ENCODE assay signal across 8 cellular contexts in the genomic region with DNA sequence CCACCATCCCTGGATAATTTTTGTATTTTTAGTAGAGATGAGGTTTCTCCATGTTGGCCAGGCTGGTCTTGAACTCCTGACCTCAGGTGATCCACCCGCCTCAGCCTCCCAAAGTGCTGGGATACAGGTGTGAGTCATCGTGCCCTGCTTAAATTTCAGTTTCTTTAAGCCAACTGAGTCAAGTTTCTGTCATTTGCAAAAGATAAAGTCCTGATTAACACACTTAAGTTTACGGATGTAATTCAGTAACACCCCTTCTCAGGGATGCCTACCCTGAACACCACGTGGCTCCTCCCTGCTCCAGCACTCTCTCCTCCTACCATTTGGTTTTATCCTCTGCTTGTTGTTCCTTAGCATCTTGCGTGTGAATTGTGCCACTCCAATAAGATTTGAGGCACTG. TPM values are rescaled to one million over a fixed set of nuclear protein-coding genes. Genes with fewer than 3 reads are reported as not detected.
DNase-seq lines count a peak whose midpoint lies in the region; ATAC-seq and TF ChIP-seq lines count a peak whose summit lies in the region.
"Not testable (repeated sequence)": the region's sequence is repeated elsewhere in the genome, so short reads cannot be mapped to it uniquely, and the experiment has no call there.

No MANE protein-coding gene starts in this region.

- not testable (repeated sequence) for H3K9me3 ChIP-seq in BLaER1 treated with 17β-estradiol and CSF1 and Interleukin-3, amounts not matched to agents 10 nM and 100 nM (replicated peaks in 1 of 11); HCT116 (ENCODE audit: control insufficient read depth in 1 of 2, insufficient read depth in 1 of 2, low read depth in 1 of 2, low read length in 2 of 2); spleen

- peak overlapping the region in 8 of 11 experiments; percentile 21 to 83 (median 61); a peak in 10 of 22 replicates for H3K9ac ChIP-seq in BLaER1 treated with 17β-estradiol and CSF1 and Interleukin-3, amounts not matched to agents 10 nM and 100 nM
- not testable (repeated sequence) for H3K9ac ChIP-seq in HCT116 (ENCODE audit: low read length)

- H3K4me3 ChIP-seq in BLaER1 treated with 17β-estradiol and CSF1 and Interleukin-3, amounts not matched to agents 10 nM and 100 nM; HCT116 (replicated peaks in 1 of 2; ENCODE audit: low read depth in 1 of 2, low read length in 2 of 2); epithelial cell of esophagus (ENCODE audit: low read length); spleen: not testable (repeated sequence)

- H3K9me2 ChIP-seq in HCT116 (ENCODE audit: insufficient read depth), result not testable (repeated sequence)

- not testable (repeated sequence) for H3K36me3 Mint-ChIP-seq in activated CD4-positive, alpha-beta T cell treated with anti-CD3 and anti-CD28 coated beads for 36 hours (ENCODE audit: low read depth); nephron (ENCODE audit: low read depth)

- RAD21 ChIA-PET in HCT116 (lab: Charles Lee; ENCODE audit: low non-redundant PET in 1 of 2, low total read pairs in 2 of 2, uncharacterized antibody in 2 of 2, unreplicated experiment in 2 of 2), result not testable (repeated sequence)

- TF ChIP-seq POLR2A in HCT116 (IDR thresholded peaks at IDR 0.05; ENCODE audit: borderline replicate concordance, extremely low read depth, insufficient read depth, insufficient read length); spleen (IDR thresholded peaks at IDR 0.05): not testable (repeated sequence)

- POLR2A ChIA-PET in HCT116 (lab: Charles Lee), result interaction anchor here (0.7 to 2.0 kb wide), 2 partner anchors 14 to 49 kb away, joined by 3 to 11 read pairs; no protein-coding TSS in a partner anchor
- POLR2A ChIA-PET in activated CD4-positive, alpha-beta T cell treated with anti-CD3 and anti-CD28 coated beads for 36 hours (lab: Charles Lee), result not testable (repeated sequence)

- H3K79me2 ChIP-seq in HCT116 (ENCODE audit: insufficient read depth, low read length), result not testable (repeated sequence)

- not testable (repeated sequence) for H2AFZ ChIP-seq in HCT116 (ENCODE audit: low read depth, low read length, poor library complexity, severe bottlenecking)

- intact Hi-C loops in HCT116 (cut with micrococcal nuclease); activated CD4-positive, alpha-beta T cell treated with anti-CD3 and anti-CD28 coated beads for 36 hours (cut with DNase I, micrococcal nuclease); spleen (cut with DNase I; ENCODE audit: low total_unique reads): not testable (repeated sequence)

- BruUV-seq in HCT116 (replicated peaks; lab: Mats Ljungman, UMichigan), result not testable (repeated sequence)

- not testable (repeated sequence) for H3K9me3 Mint-ChIP-seq in activated CD4-positive, alpha-beta T cell treated with anti-CD3 and anti-CD28 coated beads for 36 hours (ENCODE audit: low read depth); nephron

- H4K20me1 ChIP-seq in BLaER1 treated with 17β-estradiol and CSF1 and Interleukin-3, amounts not matched to agents 10 nM and 100 nM; HCT116 (ENCODE audit: insufficient read depth): not testable (repeated sequence)

- not testable (repeated sequence) for H3K27me3 Mint-ChIP-seq in activated CD4-positive, alpha-beta T cell treated with anti-CD3 and anti-CD28 coated beads for 36 hours; nephron (ENCODE audit: low read depth)

- H3K36me3 ChIP-seq in BLaER1 treated with 17β-estradiol and CSF1 and Interleukin-3, amounts not matched to agents 10 nM and 100 nM; HCT116 (ENCODE audit: control insufficient read depth in 1 of 2, insufficient read depth in 2 of 2, low read length in 2 of 2); spleen: not testable (repeated sequence)

- not testable (repeated sequence) for ATAC-seq in HCT116
- peak; percentile 30 for ATAC-seq in activated CD4-positive, alpha-beta T cell treated with anti-CD3 and anti-CD28 coated beads for 36 hours

- H3K4me1 Mint-ChIP-seq in activated CD4-positive, alpha-beta T cell treated with anti-CD3 and anti-CD28 coated beads for 36 hours, result peaks cover 29% of the 10 kb centered on the region
- H3K4me1 Mint-ChIP-seq in nephron, result peaks cover 28% of the 10 kb centered on the region

- H3K27me3 ChIP-seq in BLaER1 treated with 17β-estradiol and CSF1 and Interleukin-3, amounts not matched to agents 10 nM and 100 nM; HCT116 (ENCODE audit: insufficient read depth, low read length); spleen (replicated peaks in 1 of 7): not testable (repeated sequence)

- H3K27ac Mint-ChIP-seq in activated CD4-positive, alpha-beta T cell treated with anti-CD3 and anti-CD28 coated beads for 36 hours, result not testable (repeated sequence)
- H3K27ac Mint-ChIP-seq in nephron, result peak overlapping the region; percentile 92 to 96 (median 94)

- H3K4me3 Mint-ChIP-seq in activated CD4-positive, alpha-beta T cell treated with anti-CD3 and anti-CD28 coated beads for 36 hours; nephron: not testable (repeated sequence)

- CTCF ChIA-PET in HCT116 (lab: Charles Lee), result interaction anchor here (1.6 kb wide), 1 partner anchor 14 kb away, joined by 3 read pairs; no protein-coding TSS in a partner anchor
- CTCF ChIA-PET in activated CD4-positive, alpha-beta T cell treated with anti-CD3 and anti-CD28 coated beads for 36 hours (lab: Charles Lee), result interaction anchor here (0.8 to 1.1 kb wide), 2 partner anchors 13 to 45 kb away, joined by 3 to 5 read pairs; no protein-coding TSS in a partner anchor

- TF ChIP-seq CTCF in HCT116 (IDR thresholded peaks at IDR 0.05 in 2 of 3, conservative IDR thresholded peaks at IDR 0.05 in 1 of 3; ENCODE audit: borderline replicate concordance in 1 of 3, insufficient read depth in 1 of 3, low read depth in 2 of 3, low read length in 2 of 3); epithelial cell of esophagus (IDR thresholded peaks at IDR 0.05; ENCODE audit: insufficient read depth, low read depth, low read length, missing control alignments); nephron (IDR thresholded peaks at IDR 0.05; ENCODE audit: unreplicated experiment in 3 of 3); spleen (IDR thresholded peaks at IDR 0.05 in 8 of 11, conservative IDR thresholded peaks at IDR 0.05 in 3 of 11): not testable (repeated sequence)

- H3K4me2 ChIP-seq in BLaER1 treated with 17β-estradiol and CSF1 and Interleukin-3, amounts not matched to agents 10 nM and 100 nM, result peak overlapping the region; percentile 79 to 94 (median 85); a peak in 21 of 22 replicates
- 0 out of 2 replicates have a peak overlapping the region, but pooled peaks have one; percentile 7 for H3K4me2 ChIP-seq in HCT116 (ENCODE audit: low read length)

- H3K27ac ChIP-seq in BLaER1 treated with 17β-estradiol and CSF1 and Interleukin-3, amounts not matched to agents 10 nM and 100 nM, result peak overlapping the region in 9 of 11 experiments; percentile 66 to 95 (median 85); a peak in 17 of 22 replicates
- H3K27ac ChIP-seq in HCT116 (ENCODE audit: low read depth, low read length), result not testable (repeated sequence)
- peak overlapping the region in 6 of 8 donors; percentile 8 to 73 (median 69) for H3K27ac ChIP-seq in spleen

- H3K4me1 ChIP-seq in BLaER1 treated with 17β-estradiol and CSF1 and Interleukin-3, amounts not matched to agents 10 nM and 100 nM, result peaks cover 64 to 86% (median 82%) of the 10 kb centered on the region in 10 experiments
- H3K4me1 ChIP-seq in HCT116 (ENCODE audit: control insufficient read depth in 1 of 2, insufficient read depth in 2 of 2, low read length in 2 of 2) (peaks cover 14 to 33% of the 10 kb centered on the region in 2 experiments), spleen (peaks cover 15 to 74% (median 41%) of the 10 kb centered on the region in 6 donors)

- 84 to 94% (median 87%) methylated on average over 5 of the region's 5 CpGs for WGBS in spleen, 5 donors

- not testable (repeated sequence) for TF ChIP-seq RAD21 in HCT116 (IDR thresholded peaks at IDR 0.05; ENCODE audit: low read depth)

- not testable (repeated sequence) for DNase-seq in HCT116 (ENCODE audit: low read depth, low spot score); activated CD4-positive, alpha-beta T cell treated with anti-CD3 and anti-CD28 coated beads for 36 hours; spleen
- DNase-seq in NCI-H226 (peak; percentile 44), amniotic epithelial cell (ENCODE audit: low read depth) (peak; percentile 79), epithelial cell of esophagus (ENCODE audit: low read depth) (peak; percentile 57)

RNA-seq across cellular contexts. Expression of a gene that starts 36.7 kb away (rescaled TPM):
- 258 TPM for total RNA-seq in HCT116 (2021; ENCODE audit: unreplicated experiment)
- polyA plus RNA-seq in HCT116 (2012), result 205 and 249 TPM in 2 replicates
- total RNA-seq in activated CD4-positive, alpha-beta T cell treated with anti-CD3 and anti-CD28 coated beads for 36 hours, result 100 to 1,000 TPM; 720 to 773 TPM
- total RNA-seq in spleen, result 1,000 to 10,000 TPM in 4 of 7 donors, 100 to 1,000 TPM in 3; 575 to 1,376 (median 1,013) TPM
- polyA plus RNA-seq in spleen, result 100 to 1,000 TPM in 1 of 3 donors, 10 to 100 TPM in 2; 59.8 to 166 (median 71.1) TPM

RNA-seq across cellular contexts. Expression of a gene that starts 57.0 kb away (rescaled TPM):
- 87.0 TPM for total RNA-seq in HCT116 (2021; ENCODE audit: unreplicated experiment)
- 104 and 117 TPM in 2 replicates for polyA plus RNA-seq in HCT116 (2012)
- total RNA-seq in activated CD4-positive, alpha-beta T cell treated with anti-CD3 and anti-CD28 coated beads for 36 hours, result 10 to 100 TPM; 95.5 to 99.1 TPM
- total RNA-seq in spleen, result 10 to 100 TPM; 52.6 to 87.1 (median 64.6) TPM
- polyA plus RNA-seq in spleen, result 100 to 1,000 TPM in 1 of 3 donors, 10 to 100 TPM in 2; 70.5 to 105 (median 90.1) TPM
